ENCODE assay signal across 1 cellular context in genomic region chr12:121237415-121237814, GRCh38.
TF ChIP-seq lines count a peak whose summit lies in the region.

No MANE protein-coding gene starts in this region.

TF ChIP-seq in endothelial cell of umbilical vein, 7 proteins besides CTCF, POLR2A, EP300 and RAD21 (continued from another document):
- TF ChIP-seq GATA2 (IDR thresholded peaks at IDR 0.05; ENCODE audit: insufficient read depth, insufficient read length, low read depth, low read length) (no peak), JUN (IDR thresholded peaks at IDR 0.05; ENCODE audit: borderline replicate concordance, insufficient read depth, insufficient read length, low read depth) (no peak)
